2 cellular contexts compared by ENCODE assay signal in genomic region chr14:63342381-63342780, GRCh38.
TF ChIP-seq lines count a peak whose summit lies in the region.

No MANE protein-coding gene starts in this region.

TF ChIP-seq in liver, 16 proteins besides CTCF, POLR2A, EP300 and RAD21 (continued from another document):
- TF ChIP-seq REST (IDR thresholded peaks at IDR 0.05): peak; percentile 85
- no peak for TF ChIP-seq SP1 (IDR thresholded peaks at IDR 0.05)

TF ChIP-seq in HepG2, 621 proteins besides CTCF, POLR2A, EP300 and RAD21 (continued from another document):
- TF ChIP-seq FOXK1 (CRISPR knock-in tag; IDR thresholded peaks at IDR 0.05; ENCODE audit: borderline replicate concordance, low read depth) (no peak), CEBPG (CRISPR knock-in tag; IDR thresholded peaks at IDR 0.05) (no peak), ZNF17 (CRISPR knock-in tag; IDR thresholded peaks at IDR 0.05) (no peak), HHEX (CRISPR knock-in tag; IDR thresholded peaks at IDR 0.05) (no peak), EED (CRISPR knock-in tag; IDR thresholded peaks at IDR 0.05) (no peak), ZNF451 (CRISPR knock-in tag; IDR thresholded peaks at IDR 0.05) (no peak), ZNF337 (CRISPR knock-in tag; IDR thresholded peaks at IDR 0.05; ENCODE audit: borderline replicate concordance, low read depth) (no peak), ZBTB3 (CRISPR knock-in tag; IDR thresholded peaks at IDR 0.05; ENCODE audit: borderline replicate concordance, low read depth) (no peak), MATR3 (CRISPR knock-in tag; IDR thresholded peaks at IDR 0.05) (no peak), ADNP (CRISPR knock-in tag; IDR thresholded peaks at IDR 0.05) (no peak), ZHX2 (IDR thresholded peaks at IDR 0.05; ENCODE audit: low read depth) (no peak), ZHX2 (CRISPR knock-in tag; IDR thresholded peaks at IDR 0.05; ENCODE audit: borderline replicate concordance) (no peak), DNMT3B (CRISPR knock-in tag; conservative IDR thresholded peaks at IDR 0.05) (no peak), PHF20 (CRISPR knock-in tag; IDR thresholded peaks at IDR 0.05) (no peak), ZNF530 (CRISPR knock-in tag; IDR thresholded peaks at IDR 0.05; ENCODE audit: low read depth) (no peak), JUNB (CRISPR knock-in tag; IDR thresholded peaks at IDR 0.05; ENCODE audit: borderline replicate concordance) (no peak), ZNF660 (CRISPR knock-in tag; IDR thresholded peaks at IDR 0.05; ENCODE audit: borderline replicate concordance, low read depth) (no peak)
- TF ChIP-seq, protein P1, sequence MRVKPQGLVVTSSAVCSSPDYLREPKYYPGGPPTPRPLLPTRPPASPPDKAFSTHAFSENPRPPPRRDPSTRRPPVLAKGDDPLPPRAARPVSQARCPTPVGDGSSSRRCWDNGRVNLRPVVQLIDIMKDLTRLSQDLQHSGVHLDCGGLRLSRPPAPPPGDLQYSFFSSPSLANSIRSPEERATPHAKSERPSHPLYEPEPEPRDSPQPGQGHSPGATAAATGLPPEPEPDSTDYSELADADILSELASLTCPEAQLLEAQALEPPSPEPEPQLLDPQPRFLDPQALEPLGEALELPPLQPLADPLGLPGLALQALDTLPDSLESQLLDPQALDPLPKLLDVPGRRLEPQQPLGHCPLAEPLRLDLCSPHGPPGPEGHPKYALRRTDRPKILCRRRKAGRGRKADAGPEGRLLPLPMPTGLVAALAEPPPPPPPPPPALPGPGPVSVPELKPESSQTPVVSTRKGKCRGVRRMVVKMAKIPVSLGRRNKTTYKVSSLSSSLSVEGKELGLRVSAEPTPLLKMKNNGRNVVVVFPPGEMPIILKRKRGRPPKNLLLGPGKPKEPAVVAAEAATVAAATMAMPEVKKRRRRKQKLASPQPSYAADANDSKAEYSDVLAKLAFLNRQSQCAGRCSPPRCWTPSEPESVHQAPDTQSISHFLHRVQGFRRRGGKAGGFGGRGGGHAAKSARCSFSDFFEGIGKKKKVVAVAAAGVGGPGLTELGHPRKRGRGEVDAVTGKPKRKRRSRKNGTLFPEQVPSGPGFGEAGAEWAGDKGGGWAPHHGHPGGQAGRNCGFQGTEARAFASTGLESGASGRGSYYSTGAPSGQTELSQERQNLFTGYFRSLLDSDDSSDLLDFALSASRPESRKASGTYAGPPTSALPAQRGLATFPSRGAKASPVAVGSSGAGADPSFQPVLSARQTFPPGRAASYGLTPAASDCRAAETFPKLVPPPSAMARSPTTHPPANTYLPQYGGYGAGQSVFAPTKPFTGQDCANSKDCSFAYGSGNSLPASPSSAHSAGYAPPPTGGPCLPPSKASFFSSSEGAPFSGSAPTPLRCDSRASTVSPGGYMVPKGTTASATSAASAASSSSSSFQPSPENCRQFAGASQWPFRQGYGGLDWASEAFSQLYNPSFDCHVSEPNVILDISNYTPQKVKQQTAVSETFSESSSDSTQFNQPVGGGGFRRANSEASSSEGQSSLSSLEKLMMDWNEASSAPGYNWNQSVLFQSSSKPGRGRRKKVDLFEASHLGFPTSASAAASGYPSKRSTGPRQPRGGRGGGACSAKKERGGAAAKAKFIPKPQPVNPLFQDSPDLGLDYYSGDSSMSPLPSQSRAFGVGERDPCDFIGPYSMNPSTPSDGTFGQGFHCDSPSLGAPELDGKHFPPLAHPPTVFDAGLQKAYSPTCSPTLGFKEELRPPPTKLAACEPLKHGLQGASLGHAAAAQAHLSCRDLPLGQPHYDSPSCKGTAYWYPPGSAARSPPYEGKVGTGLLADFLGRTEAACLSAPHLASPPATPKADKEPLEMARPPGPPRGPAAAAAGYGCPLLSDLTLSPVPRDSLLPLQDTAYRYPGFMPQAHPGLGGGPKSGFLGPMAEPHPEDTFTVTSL (CRISPR knock-in tag; IDR thresholded peaks at IDR 0.05; ENCODE audit: borderline replicate concordance): no peak
